Comparison of ENCODE assay signal across 19 cellular contexts in genomic region chr3:194125474-194125873, GRCh38. TPM values are rescaled to one million over a fixed set of nuclear protein-coding genes. Genes with fewer than 3 reads are reported as not detected.
DNase-seq lines count a peak whose midpoint lies in the region; ATAC-seq and TF ChIP-seq lines count a peak whose summit lies in the region.
"Had no signal": no experiment of that assay in that cellular context is flagged by ENCODE, and none has a peak within 500 bp of the region (broad histone marks: within the 10 kb centered on the region; RNA-seq: fewer than 3 reads in every experiment).

No MANE protein-coding gene starts in this region.

- TF ChIP-seq EP300 in gastroesophageal sphincter (IDR thresholded peaks at IDR 0.05) (no peak), upper lobe of left lung (IDR thresholded peaks at IDR 0.05) (no peak)

- DNase-seq in DMS153 (lab: John Stamatoyannopoulos, UW) = peak; percentile 51
- DNase-seq in DMS153 treated with DMSO at 0.1 percent for 48 hours (lab: John Stamatoyannopoulos, UW; ENCODE audit: unreplicated experiment) = no peak
- DNase-seq in NCI-H2029 treated with DMSO at 0.1 percent for 48 hours (lab: John Stamatoyannopoulos, UW) = peak; percentile 88
- DNase-seq in NCI-H510A (lab: John Stamatoyannopoulos, UW) = peak; percentile 84
- peak; percentile 62 for DNase-seq in left kidney (ENCODE audit: low read depth, low spot score)
- no peak for DNase-seq in upper lobe of left lung
- DNase-seq: AML-193, H7, IMR-90, Karpas-422, NCI-H1694, NCI-H526, OCI-M1, SHP77 had no signal

- TF ChIP-seq CTCF in gastroesophageal sphincter (IDR thresholded peaks at IDR 0.05) (no peak), upper lobe of left lung (IDR thresholded peaks at IDR 0.05) (no peak)

- H3K4me3 ChIP-seq in gastroesophageal sphincter (no peak overlapping the region), upper lobe of left lung (no peak overlapping the region)
- H3K4me3 ChIP-seq: SK-N-MC had no signal

- H3K27me3 ChIP-seq in gastroesophageal sphincter (no peaks in the 10 kb centered on the region), upper lobe of left lung (no peaks in the 10 kb centered on the region)

- no peak overlapping the region for H3K27ac ChIP-seq in gastroesophageal sphincter
- H3K27ac ChIP-seq in upper lobe of left lung = no peak overlapping the region
- H3K27ac ChIP-seq: 22Rv1, C4-2B, SK-N-MC had no signal

- H3K36me3 ChIP-seq in gastroesophageal sphincter (no peaks in the 10 kb centered on the region), upper lobe of left lung (no peaks in the 10 kb centered on the region)

- ATAC-seq in gastroesophageal sphincter (no peak), HG03565 (IDR thresholded peaks at IDR 0.05; ENCODE audit: unreplicated experiment) (no peak), upper lobe of left lung (ENCODE audit: low FRiP score in 2 of 2) (no peak)

- H3K4me1 ChIP-seq in gastroesophageal sphincter (peaks cover 0 to 15% (median 9%) of the 10 kb centered on the region in 3 donors), upper lobe of left lung (peaks cover 0 to 13% (median 2%) of the 10 kb centered on the region in 4 donors)

- no peaks in the 10 kb centered on the region for H3K9me3 ChIP-seq in gastroesophageal sphincter
- H3K9me3 ChIP-seq in upper lobe of left lung = no peaks in the 10 kb centered on the region

- 43 to 91% methylated on average over 1 to 4 of the region's 5 CpGs for whole genome bisulfite sequencing in gastroesophageal sphincter (ENCODE audit: low coverage in 1 of 2), 2 donors
- WGBS in upper lobe of left lung, 2 donors = 75 to 81% methylated on average over 5 of the region's 5 CpGs

- no peak for TF ChIP-seq POLR2A in gastroesophageal sphincter (IDR thresholded peaks at IDR 0.05)
- TF ChIP-seq POLR2A in upper lobe of left lung (IDR thresholded peaks at IDR 0.05) = no peak

RNA-seq across cellular contexts. Expression of gene HES1, which starts 10.5 kb away (rescaled TPM):
- 10 to 100 TPM in 3 of 4 donors, 1 to 10 TPM in 1; 9.6 to 31.5 (median 15.4) TPM for total RNA-seq in gastroesophageal sphincter
- 10 to 100 TPM; 12.6 to 43.4 (median 25.9) TPM for total RNA-seq in upper lobe of left lung

Comparison
In these comparisons a context has a peak if more than half of its experiments do, and no peak if none do; other contexts are left out.
1. DNase-seq: peak in DMS153 (single experiment), NCI-H2029 treated with DMSO at 0.1 percent for 48 hours (single experiment), NCI-H510A (single experiment) and left kidney (single experiment); none in DMS153 treated with DMSO at 0.1 percent for 48 hours (single experiment) and upper lobe of left lung (0 of 2).